ENCODE assay signal across 2 cellular contexts in the genomic region with DNA sequence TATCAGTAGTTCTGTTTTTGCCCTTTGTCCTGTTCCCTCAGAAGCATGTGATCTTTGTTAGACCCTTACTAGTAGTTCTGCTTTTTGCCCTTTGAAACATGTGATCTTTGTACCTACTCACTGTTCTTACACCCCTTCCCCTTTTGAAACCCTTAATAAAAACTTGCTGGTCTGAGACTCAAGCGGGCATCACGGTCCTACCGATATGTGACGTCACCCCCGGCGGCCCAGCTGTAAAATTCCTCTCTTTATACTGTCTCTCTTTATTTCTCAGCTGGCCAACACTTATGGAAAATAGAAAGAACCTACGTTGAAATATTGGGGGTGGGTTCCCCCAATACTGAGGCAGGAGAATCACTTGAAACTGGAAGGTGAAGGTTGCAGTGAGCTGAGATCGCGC. TPM values are rescaled to one million over a fixed set of nuclear protein-coding genes. Genes with fewer than 3 reads are reported as not detected.
"Had no signal": no experiment of that assay in that cellular context is flagged by ENCODE, and none has a peak within 500 bp of the region (broad histone marks: within the 10 kb centered on the region; RNA-seq: fewer than 3 reads in every experiment).

No MANE protein-coding gene starts in this region.

RNA-seq across cellular contexts. Expression of a gene that starts 44.4 kb away (rescaled TPM):
- total RNA-seq: GM23248, HFFc6 had no signal
- polyA plus RNA-seq: GM23248 had no signal
